In genomic region chr3:10010546-10011465, GRCh38 we compare ENCODE assay signal across 1 cellular context.
TF ChIP-seq lines count a peak whose summit lies in the region.

No MANE protein-coding gene starts in this region.

TF ChIP-seq in GM12878, 131 proteins besides CTCF, POLR2A, EP300 and RAD21 (continued from another document):
- TF ChIP-seq, protein P1, sequence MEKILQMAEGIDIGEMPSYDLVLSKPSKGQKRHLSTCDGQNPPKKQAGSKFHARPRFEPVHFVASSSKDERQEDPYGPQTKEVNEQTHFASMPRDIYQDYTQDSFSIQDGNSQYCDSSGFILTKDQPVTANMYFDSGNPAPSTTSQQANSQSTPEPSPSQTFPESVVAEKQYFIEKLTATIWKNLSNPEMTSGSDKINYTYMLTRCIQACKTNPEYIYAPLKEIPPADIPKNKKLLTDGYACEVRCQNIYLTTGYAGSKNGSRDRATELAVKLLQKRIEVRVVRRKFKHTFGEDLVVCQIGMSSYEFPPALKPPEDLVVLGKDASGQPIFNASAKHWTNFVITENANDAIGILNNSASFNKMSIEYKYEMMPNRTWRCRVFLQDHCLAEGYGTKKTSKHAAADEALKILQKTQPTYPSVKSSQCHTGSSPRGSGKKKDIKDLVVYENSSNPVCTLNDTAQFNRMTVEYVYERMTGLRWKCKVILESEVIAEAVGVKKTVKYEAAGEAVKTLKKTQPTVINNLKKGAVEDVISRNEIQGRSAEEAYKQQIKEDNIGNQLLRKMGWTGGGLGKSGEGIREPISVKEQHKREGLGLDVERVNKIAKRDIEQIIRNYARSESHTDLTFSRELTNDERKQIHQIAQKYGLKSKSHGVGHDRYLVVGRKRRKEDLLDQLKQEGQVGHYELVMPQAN (conservative IDR thresholded peaks at IDR 0.05), result peak; percentile 54
- no peak for TF ChIP-seq MYB (IDR thresholded peaks at IDR 0.05; ENCODE audit: borderline replicate concordance, low read depth, low read length)
- TF ChIP-seq ELK1 (IDR thresholded peaks at IDR 0.05; ENCODE audit: low read depth, low read length), result no peak
- TF ChIP-seq, protein P2, sequence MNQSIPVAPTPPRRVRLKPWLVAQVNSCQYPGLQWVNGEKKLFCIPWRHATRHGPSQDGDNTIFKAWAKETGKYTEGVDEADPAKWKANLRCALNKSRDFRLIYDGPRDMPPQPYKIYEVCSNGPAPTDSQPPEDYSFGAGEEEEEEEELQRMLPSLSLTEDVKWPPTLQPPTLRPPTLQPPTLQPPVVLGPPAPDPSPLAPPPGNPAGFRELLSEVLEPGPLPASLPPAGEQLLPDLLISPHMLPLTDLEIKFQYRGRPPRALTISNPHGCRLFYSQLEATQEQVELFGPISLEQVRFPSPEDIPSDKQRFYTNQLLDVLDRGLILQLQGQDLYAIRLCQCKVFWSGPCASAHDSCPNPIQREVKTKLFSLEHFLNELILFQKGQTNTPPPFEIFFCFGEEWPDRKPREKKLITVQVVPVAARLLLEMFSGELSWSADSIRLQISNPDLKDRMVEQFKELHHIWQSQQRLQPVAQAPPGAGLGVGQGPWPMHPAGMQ (IDR thresholded peaks at IDR 0.05; ENCODE audit: borderline replicate concordance), result no peak
- peak; percentile 87 for TF ChIP-seq SIN3A (IDR thresholded peaks at IDR 0.05; ENCODE audit: low read depth, low read length)
- peak; percentile 33; the same call in 1 of the 2 replicates for TF ChIP-seq IKZF1 (conservative IDR thresholded peaks at IDR 0.05)
- 0 out of 2 replicates have a peak, but pooled peaks have one; percentile 27 for TF ChIP-seq RB1 (IDR thresholded peaks at IDR 0.05; ENCODE audit: borderline replicate concordance)
- TF ChIP-seq BMI1 (IDR thresholded peaks at IDR 0.05; ENCODE audit: borderline replicate concordance), result peak; percentile 71; the same call in 1 of the 2 replicates
- no peak for TF ChIP-seq SKIL (IDR thresholded peaks at IDR 0.05; ENCODE audit: low read depth, poor library complexity, severe bottlenecking)
- no peak for TF ChIP-seq KDM1A (IDR thresholded peaks at IDR 0.05; ENCODE audit: borderline replicate concordance)
- TF ChIP-seq TCF12 (IDR thresholded peaks at IDR 0.05; ENCODE audit: low read depth, low read length), result no peak
- TF ChIP-seq, protein P3, sequence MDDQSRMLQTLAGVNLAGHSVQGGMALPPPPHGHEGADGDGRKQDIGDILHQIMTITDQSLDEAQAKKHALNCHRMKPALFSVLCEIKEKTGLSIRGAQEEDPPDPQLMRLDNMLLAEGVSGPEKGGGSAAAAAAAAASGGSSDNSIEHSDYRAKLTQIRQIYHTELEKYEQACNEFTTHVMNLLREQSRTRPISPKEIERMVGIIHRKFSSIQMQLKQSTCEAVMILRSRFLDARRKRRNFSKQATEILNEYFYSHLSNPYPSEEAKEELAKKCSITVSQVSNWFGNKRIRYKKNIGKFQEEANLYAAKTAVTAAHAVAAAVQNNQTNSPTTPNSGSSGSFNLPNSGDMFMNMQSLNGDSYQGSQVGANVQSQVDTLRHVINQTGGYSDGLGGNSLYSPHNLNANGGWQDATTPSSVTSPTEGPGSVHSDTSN (IDR thresholded peaks at IDR 0.05; ENCODE audit: insufficient replicate concordance, low read depth, low read length), result peak; percentile 76
- TF ChIP-seq GATAD2B (conservative IDR thresholded peaks at IDR 0.05; ENCODE audit: low read depth), result peak; percentile 76; the same call in 1 of the 2 replicates
- 0 out of 2 replicates have a peak, but pooled peaks have one; percentile 10 for TF ChIP-seq YY1 (IDR thresholded peaks at IDR 0.05; ENCODE audit: low read depth, low read length)
TF ChIP-seq in GM12878: peak in this region for 9.
